11 cellular contexts compared by ENCODE assay signal in genomic region chr2:61434314-61434713, GRCh38. TPM values are rescaled to one million over a fixed set of nuclear protein-coding genes. Genes with fewer than 3 reads are reported as not detected.
DNase-seq lines count a peak whose midpoint lies in the region; ATAC-seq lines count a peak whose summit lies in the region.
"Had no signal": no experiment of that assay in that cellular context is flagged by ENCODE, and none has a peak within 500 bp of the region (broad histone marks: within the 10 kb centered on the region; RNA-seq: fewer than 3 reads in every experiment).

No MANE protein-coding gene starts in this region.

- no peak overlapping the region for H3K4me3 Mint-ChIP-seq in activated naive CD4-positive, alpha-beta T cell treated with anti-CD3 and anti-CD28 coated beads, Interleukin-2, amount 10 ng/mL, durations not matched to agents 7 days and 5 days
- H3K4me3 Mint-ChIP-seq in stimulated activated memory B cell treated with anti-CD40 and anti-IgM and Interleukin-4, amounts not matched to agents 10 μg/mL and 1 μg/mL and 100 μg/mL, for 72 hours: no peak overlapping the region

- peak in 1 of 2 donors; percentile 41 for ATAC-seq in activated naive CD4-positive, alpha-beta T cell treated with anti-CD3 and anti-CD28 coated beads, Interleukin-2, amount 50 U/mL, for 72 hours
- ATAC-seq in esophagus mucosa: peak; percentile 17
- peak; percentile 89 for ATAC-seq in stimulated activated memory B cell treated with anti-CD40 and anti-IgM and Interleukin-4, amounts not matched to agents 10 μg/mL and 1 μg/mL and 100 μg/mL, for 72 hours

- CTCF ChIA-PET in activated naive CD4-positive, alpha-beta T cell treated with anti-CD3 and anti-CD28 coated beads, Interleukin-2, amount 10 ng/mL, durations not matched to agents 7 days and 5 days (lab: Charles Lee): no interaction called here

- H3K4me1 Mint-ChIP-seq in activated naive CD4-positive, alpha-beta T cell treated with anti-CD3 and anti-CD28 coated beads, Interleukin-2, amount 10 ng/mL, durations not matched to agents 7 days and 5 days: peaks cover 25% of the 10 kb centered on the region
- peaks cover 69% of the 10 kb centered on the region for H3K4me1 Mint-ChIP-seq in stimulated activated memory B cell treated with anti-CD40 and anti-IgM and Interleukin-4, amounts not matched to agents 10 μg/mL and 1 μg/mL and 100 μg/mL, for 72 hours

- H3K9me3 Mint-ChIP-seq in activated naive CD4-positive, alpha-beta T cell treated with anti-CD3 and anti-CD28 coated beads, Interleukin-2, amount 50 U/mL, for 72 hours: peaks cover 9 to 15% of the 10 kb centered on the region in 2 donors
- peaks cover 17% of the 10 kb centered on the region for H3K9me3 Mint-ChIP-seq in activated naive CD4-positive, alpha-beta T cell treated with anti-CD3 and anti-CD28 coated beads, Interleukin-2, amount 10 ng/mL, durations not matched to agents 7 days and 5 days
- H3K9me3 Mint-ChIP-seq in stimulated activated memory B cell treated with anti-CD40 and anti-IgM and Interleukin-4, amounts not matched to agents 10 μg/mL and 1 μg/mL and 100 μg/mL, for 72 hours: peaks cover 9% of the 10 kb centered on the region

- H3K27ac Mint-ChIP-seq in activated naive CD4-positive, alpha-beta T cell treated with anti-CD3 and anti-CD28 coated beads, Interleukin-2, amount 50 U/mL, for 72 hours: peak overlapping the region; percentile 19 to 41
- no peak overlapping the region for H3K27ac Mint-ChIP-seq in activated naive CD4-positive, alpha-beta T cell treated with anti-CD3 and anti-CD28 coated beads, Interleukin-2, amount 10 ng/mL, durations not matched to agents 7 days and 5 days
- peak overlapping the region; percentile 77 for H3K27ac Mint-ChIP-seq in stimulated activated memory B cell treated with anti-CD40 and anti-IgM and Interleukin-4, amounts not matched to agents 10 μg/mL and 1 μg/mL and 100 μg/mL, for 72 hours

- no peak for DNase-seq in activated naive CD4-positive, alpha-beta T cell treated with anti-CD3 and anti-CD28 coated beads, Interleukin-2, amount 50 U/mL, for 72 hours (ENCODE audit: low spot score in 2 of 2)
- no peak for DNase-seq in activated naive CD4-positive, alpha-beta T cell treated with anti-CD3 and anti-CD28 coated beads, Interleukin-2, amount 10 ng/mL, durations not matched to agents 7 days and 5 days
- DNase-seq in NOMO-1 treated with dmso at 0.1 percent for 144 hours (lab: John Stamatoyannopoulos, UW; ENCODE audit: unreplicated experiment) (peak; percentile 68), NCI-H446 treated with DMSO at 0.1 percent for 48 hours (lab: John Stamatoyannopoulos, UW) (no peak), AG20443 (ENCODE audit: low spot score) (no peak), NCI-H2081 (lab: John Stamatoyannopoulos, UW) (no peak)
- DNase-seq: activated CD4-positive, CD25-positive, alpha-beta regulatory T cell; amniotic stem cell; tibial artery had no signal

- peaks cover 11 to 26% of the 10 kb centered on the region in 2 donors for H3K36me3 Mint-ChIP-seq in activated naive CD4-positive, alpha-beta T cell treated with anti-CD3 and anti-CD28 coated beads, Interleukin-2, amount 50 U/mL, for 72 hours
- H3K36me3 Mint-ChIP-seq in activated naive CD4-positive, alpha-beta T cell treated with anti-CD3 and anti-CD28 coated beads, Interleukin-2, amount 10 ng/mL, durations not matched to agents 7 days and 5 days: peaks cover 21% of the 10 kb centered on the region
- peaks cover 45% of the 10 kb centered on the region for H3K36me3 Mint-ChIP-seq in stimulated activated memory B cell treated with anti-CD40 and anti-IgM and Interleukin-4, amounts not matched to agents 10 μg/mL and 1 μg/mL and 100 μg/mL, for 72 hours

- no peaks in the 10 kb centered on the region for H3K27me3 Mint-ChIP-seq in activated naive CD4-positive, alpha-beta T cell treated with anti-CD3 and anti-CD28 coated beads, Interleukin-2, amount 10 ng/mL, durations not matched to agents 7 days and 5 days
- no peaks in the 10 kb centered on the region for H3K27me3 Mint-ChIP-seq in stimulated activated memory B cell treated with anti-CD40 and anti-IgM and Interleukin-4, amounts not matched to agents 10 μg/mL and 1 μg/mL and 100 μg/mL, for 72 hours

RNA-seq across cellular contexts. Expression of gene USP34, which starts 36.6 kb away (rescaled TPM):
- total RNA-seq in activated naive CD4-positive, alpha-beta T cell treated with anti-CD3 and anti-CD28 coated beads, Interleukin-2, amount 50 U/mL, for 72 hours: 100 to 1,000 TPM; 111 to 126 TPM
- 58.5 TPM for total RNA-seq in esophagus mucosa
